8 cellular contexts compared by ENCODE assay signal in the genomic region with DNA sequence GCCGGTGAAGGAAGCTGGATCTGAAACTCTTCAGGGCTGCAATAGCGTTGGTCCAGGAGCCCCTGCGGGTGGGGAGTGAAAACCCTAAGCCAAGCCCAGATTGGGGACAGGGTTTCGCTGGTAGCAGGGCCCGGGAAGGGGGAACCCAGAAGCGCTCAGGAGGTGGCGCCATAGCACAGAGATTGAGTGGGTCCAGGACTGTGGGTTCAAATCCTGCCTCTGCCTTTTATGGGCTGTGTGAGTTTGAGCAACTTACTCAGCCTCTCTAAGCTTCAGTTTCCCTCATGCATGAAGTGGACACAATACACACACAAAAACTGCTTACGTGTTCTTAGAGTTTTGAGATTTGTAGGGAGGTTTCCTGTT. TPM values are rescaled to one million over a fixed set of nuclear protein-coding genes. Genes with fewer than 3 reads are reported as not detected.
A peak's percentile ranks its signal among the peaks of the same experiment; 100 is the strongest.
DNase-seq lines count a peak whose midpoint lies in the region; FAIRE-seq and TF ChIP-seq lines count a peak whose summit lies in the region.

No MANE protein-coding gene starts in this region.

- no peak overlapping the region for H2AFZ ChIP-seq in Loucy (ENCODE audit: low read length)

- CTCF ChIA-PET in CD4-positive, alpha-beta memory T cell (lab: Charles Lee; ENCODE audit: partially characterized antibody) = interaction anchor here (0.8 to 1.6 kb wide), 6 partner anchors 114 to 320 kb away, joined by 3 to 7 read pairs (median 4); a partner anchor contains a TSS
- CTCF ChIA-PET in activated CD4-positive, alpha-beta memory T cell treated with anti-CD3 and anti-CD28 coated beads, Interleukin-2, amount 10 ng/mL, durations not matched to agents 7 days and 5 days (lab: Charles Lee) = interaction anchor here (1.0 to 2.0 kb wide), 4 partner anchors 115 to 251 kb away, joined by 4 to 9 read pairs (median 4); a partner anchor contains a TSS

- H3K4me1 ChIP-seq in CD4-positive, alpha-beta memory T cell (ENCODE audit: insufficient read depth, low read length) = no peaks in the 10 kb centered on the region
- H3K4me1 ChIP-seq in Loucy (ENCODE audit: insufficient read depth, low read length, poor library complexity, severe bottlenecking) = no peaks in the 10 kb centered on the region

- no peak for FAIRE-seq in HTR-8/SVneo (lab: Jason Lieb, UNC)

- no peak overlapping the region for H3K27ac Mint-ChIP-seq in CD4-positive, alpha-beta memory T cell
- H3K27ac Mint-ChIP-seq in activated CD4-positive, alpha-beta memory T cell treated with anti-CD3 and anti-CD28 coated beads, Interleukin-2, amount 10 ng/mL, durations not matched to agents 7 days and 5 days = no peak overlapping the region

- H4K20me1 ChIP-seq in Loucy (ENCODE audit: insufficient read depth, low read length, poor library complexity, severe bottlenecking) = no peaks in the 10 kb centered on the region

- POLR2A ChIA-PET in CD4-positive, alpha-beta memory T cell (lab: Charles Lee; ENCODE audit: partially characterized antibody) = interaction anchor here (1.0 to 1.7 kb wide), 2 partner anchors 115 to 119 kb away, joined by 3 to 4 read pairs; no protein-coding TSS in a partner anchor
- POLR2A ChIA-PET in activated CD4-positive, alpha-beta memory T cell treated with anti-CD3 and anti-CD28 coated beads, Interleukin-2, amount 10 ng/mL, durations not matched to agents 7 days and 5 days (lab: Charles Lee) = interaction anchor here (0.6 to 1.4 kb wide), 2 partner anchors 10 to 223 kb away, joined by 3 read pairs; a partner anchor contains a TSS

- TF ChIP-seq CTCF in Loucy (conservative IDR thresholded peaks at IDR 0.05; ENCODE audit: low read length) (peak; percentile 85), fibroblast of pulmonary artery (IDR thresholded peaks at IDR 0.05; ENCODE audit: low read length, missing control alignments) (peak; percentile 29)

- H3K27me3 ChIP-seq in CD4-positive, alpha-beta memory T cell (ENCODE audit: insufficient read depth, low read length) = no peaks in the 10 kb centered on the region
- H3K27me3 ChIP-seq in Loucy (ENCODE audit: insufficient read depth, low read length, poor library complexity, severe bottlenecking) = no peaks in the 10 kb centered on the region

- H3K27ac ChIP-seq in CD4-positive, alpha-beta memory T cell (ENCODE audit: low read depth, low read length) = no peak overlapping the region

- peaks cover 5% of the 10 kb centered on the region in 2 donors for H3K27me3 Mint-ChIP-seq in CD4-positive, alpha-beta memory T cell
- peaks cover 11% of the 10 kb centered on the region for H3K27me3 Mint-ChIP-seq in activated CD4-positive, alpha-beta memory T cell treated with anti-CD3 and anti-CD28 coated beads, Interleukin-2, amount 10 ng/mL, durations not matched to agents 7 days and 5 days

- H3K4me1 Mint-ChIP-seq in CD4-positive, alpha-beta memory T cell = no peaks in the 10 kb centered on the region
- H3K4me1 Mint-ChIP-seq in activated CD4-positive, alpha-beta memory T cell treated with anti-CD3 and anti-CD28 coated beads, Interleukin-2, amount 10 ng/mL, durations not matched to agents 7 days and 5 days = no peaks in the 10 kb centered on the region

- H3K79me2 ChIP-seq in Loucy (ENCODE audit: insufficient read depth, low read length) = no peaks in the 10 kb centered on the region

- H3K9me3 Mint-ChIP-seq in CD4-positive, alpha-beta memory T cell = peaks cover 0 to 2% (median 0%) of the 10 kb centered on the region in 8 donors
- no peaks in the 10 kb centered on the region for H3K9me3 Mint-ChIP-seq in activated CD4-positive, alpha-beta memory T cell treated with anti-CD3 and anti-CD28 coated beads, Interleukin-2, amount 10 ng/mL, durations not matched to agents 7 days and 5 days

- no peak overlapping the region for H3K4me3 Mint-ChIP-seq in CD4-positive, alpha-beta memory T cell
- H3K4me3 Mint-ChIP-seq in activated CD4-positive, alpha-beta memory T cell treated with anti-CD3 and anti-CD28 coated beads, Interleukin-2, amount 10 ng/mL, durations not matched to agents 7 days and 5 days = no peak overlapping the region

- H3K36me3 Mint-ChIP-seq in CD4-positive, alpha-beta memory T cell = no peaks in the 10 kb centered on the region
- no peaks in the 10 kb centered on the region for H3K36me3 Mint-ChIP-seq in activated CD4-positive, alpha-beta memory T cell treated with anti-CD3 and anti-CD28 coated beads, Interleukin-2, amount 10 ng/mL, durations not matched to agents 7 days and 5 days (ENCODE audit: low read depth)

- H3K9ac ChIP-seq in Loucy (ENCODE audit: low read depth, low read length, poor library complexity, severe bottlenecking) = no peak overlapping the region

- H3K4me2 ChIP-seq in Loucy (ENCODE audit: low read depth, low read length, poor library complexity, severe bottlenecking) = no peak overlapping the region

- intact Hi-C loops in CD4-positive, alpha-beta memory T cell (cut with micrococcal nuclease) = loop anchor here (1.0 kb wide), 2 partner anchors 116 to 200 kb away; a partner anchor contains a TSS

- no peak overlapping the region for H3K4me3 ChIP-seq in CD4-positive, alpha-beta memory T cell (ENCODE audit: low read length in 2 of 2)
- H3K4me3 ChIP-seq in Loucy (ENCODE audit: low read length, poor library complexity, severe bottlenecking) (no peak overlapping the region), fibroblast of pulmonary artery (replicated peaks; ENCODE audit: low read depth, low read length) (no peak overlapping the region)

- H3K9me2 ChIP-seq in Loucy (replicated peaks; ENCODE audit: low read depth, low read length) = no peaks in the 10 kb centered on the region

- H3K9me3 ChIP-seq in CD4-positive, alpha-beta memory T cell (ENCODE audit: control insufficient read depth in 1 of 2, low read length in 2 of 2) = no peaks in the 10 kb centered on the region
- H3K9me3 ChIP-seq in Loucy (ENCODE audit: insufficient read depth, low read depth, low read length) = no peaks in the 10 kb centered on the region

- peak in 4 of 5 donors; percentile 48 to 50 (median 49) for DNase-seq in CD4-positive, alpha-beta memory T cell
- peak; percentile 76 for DNase-seq in activated CD4-positive, alpha-beta memory T cell treated with anti-CD3 and anti-CD28 coated beads, Interleukin-2, amount 10 ng/mL, durations not matched to agents 7 days and 5 days
- DNase-seq in fibroblast of pulmonary artery (ENCODE audit: low read depth) (peak; percentile 21), glomerular visceral epithelial cell (ENCODE audit: extremely low spot score) (no peak), HTR-8/SVneo (ENCODE audit: insufficient read length, low spot score) (no peak), NCI-H1048 (lab: John Stamatoyannopoulos, UW) (no peak)
- DNase-seq in stimulated activated CD4-positive, alpha-beta T cell treated with anti-CD3 and anti-CD28 coated beads, Interleukin-4, amount 100 ng/mL, for 4 hours = peak; percentile 39 to 55

- H3F3A ChIP-seq in Loucy (ENCODE audit: low read depth) = no peaks in the 10 kb centered on the region

- H3K36me3 ChIP-seq in CD4-positive, alpha-beta memory T cell (ENCODE audit: insufficient read depth, low read length) = no peaks in the 10 kb centered on the region
- H3K36me3 ChIP-seq in Loucy (ENCODE audit: insufficient read depth, low read length) = no peaks in the 10 kb centered on the region

RNA-seq across cellular contexts. Expression of a gene that starts 8.3 kb away (rescaled TPM):
- total RNA-seq in CD4-positive, alpha-beta memory T cell = not detected
- polyA plus RNA-seq in CD4-positive, alpha-beta memory T cell = not detected
- total RNA-seq in activated CD4-positive, alpha-beta memory T cell treated with anti-CD3 and anti-CD28 coated beads, Interleukin-2, amount 10 ng/mL, durations not matched to agents 7 days and 5 days = not detected

RNA-seq across cellular contexts. Expression of a gene that starts 15.6 kb away (rescaled TPM):
- not detected for total RNA-seq in CD4-positive, alpha-beta memory T cell
- not detected for polyA plus RNA-seq in CD4-positive, alpha-beta memory T cell
- total RNA-seq in activated CD4-positive, alpha-beta memory T cell treated with anti-CD3 and anti-CD28 coated beads, Interleukin-2, amount 10 ng/mL, durations not matched to agents 7 days and 5 days = not detected

RNA-seq across cellular contexts. Expression of a gene that starts 32.4 kb away (rescaled TPM):
- total RNA-seq in CD4-positive, alpha-beta memory T cell = not detected
- not detected for polyA plus RNA-seq in CD4-positive, alpha-beta memory T cell
- total RNA-seq in activated CD4-positive, alpha-beta memory T cell treated with anti-CD3 and anti-CD28 coated beads, Interleukin-2, amount 10 ng/mL, durations not matched to agents 7 days and 5 days = not detected

RNA-seq across cellular contexts. Expression of a gene that starts 36.3 kb away (rescaled TPM):
- total RNA-seq in CD4-positive, alpha-beta memory T cell = not detected
- polyA plus RNA-seq in CD4-positive, alpha-beta memory T cell = not detected
- total RNA-seq in activated CD4-positive, alpha-beta memory T cell treated with anti-CD3 and anti-CD28 coated beads, Interleukin-2, amount 10 ng/mL, durations not matched to agents 7 days and 5 days = not detected

RNA-seq across cellular contexts. Expression of a gene that starts 55.8 kb away (rescaled TPM):
- total RNA-seq in CD4-positive, alpha-beta memory T cell = not detected
- polyA plus RNA-seq in CD4-positive, alpha-beta memory T cell = not detected
- total RNA-seq in activated CD4-positive, alpha-beta memory T cell treated with anti-CD3 and anti-CD28 coated beads, Interleukin-2, amount 10 ng/mL, durations not matched to agents 7 days and 5 days = not detected

Comparison
In these comparisons a context has a peak if more than half of its experiments do, and no peak if none do; other contexts are left out.
1. DNase-seq: peak in CD4-positive, alpha-beta memory T cell (4 of 5), activated CD4-positive, alpha-beta memory T cell treated with anti-CD3 and anti-CD28 coated beads, Interleukin-2, amount 10 ng/mL, durations not matched to agents 7 days and 5 days (single experiment), fibroblast of pulmonary artery (single experiment) and stimulated activated CD4-positive, alpha-beta T cell treated with anti-CD3 and anti-CD28 coated beads, Interleukin-4, amount 100 ng/mL, for 4 hours (2 of 2); none in glomerular visceral epithelial cell (single experiment), HTR-8/SVneo (single experiment) and NCI-H1048 (single experiment).